ENCODE assay signal across 17 cellular contexts in genomic region chr2:119196301-119197124, GRCh38. TPM values are rescaled to one million over a fixed set of nuclear protein-coding genes. Genes with fewer than 3 reads are reported as not detected.
A peak's percentile ranks its signal among the peaks of the same experiment; 100 is the strongest.
DNase-seq lines count a peak whose midpoint lies in the region; ATAC-seq and TF ChIP-seq lines count a peak whose summit lies in the region.
"Had no signal": no experiment of that assay in that cellular context is flagged by ENCODE, and none has a peak within 500 bp of the region (broad histone marks: within the 10 kb centered on the region; RNA-seq: fewer than 3 reads in every experiment).

No MANE protein-coding gene starts in this region.

- DNase-seq in AG04450 (ENCODE audit: low read depth, low spot score), result no peak
- DNase-seq in mammary epithelial cell, result peak; percentile 64
- no peak for DNase-seq in left cardiac atrium
- no peak for DNase-seq in smooth muscle cell (lab: John Stamatoyannopoulos, UW; ENCODE audit: unreplicated experiment)
- DNase-seq in GM19238 (ENCODE audit: insufficient read length, low spot score), result no peak
- DNase-seq in GOT3 (lab: John Stamatoyannopoulos, UW), result no peak
- DNase-seq: activated CD8-positive, alpha-beta memory T cell treated with anti-CD3 and anti-CD28 coated beads, Interleukin-2, amount 50 U/mL, for 48 hours; Calu3; effector CD8-positive, alpha-beta T cell; kidney; NCI-H1048; SIG-M5 had no signal

- peak overlapping the region; percentile 20 for H2AFZ ChIP-seq in mammary epithelial cell (ENCODE audit: low read depth, low read length)
- no peak overlapping the region for H2AFZ ChIP-seq in smooth muscle cell (ENCODE audit: low read depth)

- TF ChIP-seq CTCF in AG04450 (IDR thresholded peaks at IDR 0.05; ENCODE audit: low read depth, low read length) (no peak), mammary epithelial cell (conservative IDR thresholded peaks at IDR 0.05 in 1 of 2, IDR thresholded peaks at IDR 0.05 in 1 of 2; ENCODE audit: extremely low read depth in 1 of 2, insufficient read depth in 1 of 2, low read depth in 1 of 2, low read length in 2 of 2) (no peak), smooth muscle cell (IDR thresholded peaks at IDR 0.05; ENCODE audit: borderline replicate concordance, insufficient read depth, poor library complexity, severe bottlenecking) (no peak)

- H3K9me3 ChIP-seq in AG04450 (ENCODE audit: control insufficient read depth, insufficient read depth, low read length) (no peaks in the 10 kb centered on the region; the same call in 1 of the 2 replicates), HUES48 (ENCODE audit: control insufficient read depth, insufficient read depth, low read length) (no peaks in the 10 kb centered on the region), mammary epithelial cell (replicated peaks; ENCODE audit: insufficient read depth, low read length) (no peaks in the 10 kb centered on the region), iPS-18a (ENCODE audit: control insufficient read depth, low read depth, low read length) (no peaks in the 10 kb centered on the region), smooth muscle cell (replicated peaks; ENCODE audit: low read depth) (no peaks in the 10 kb centered on the region)
- H3K9me3 ChIP-seq: gastroesophageal sphincter, thoracic aorta had no signal

- H3K4me3 ChIP-seq in AG04450 (ENCODE audit: low read depth, low read length) (no peak overlapping the region), HUES48 (ENCODE audit: low read depth, low read length) (no peak overlapping the region), mammary epithelial cell (replicated peaks in 1 of 3; ENCODE audit: insufficient read depth in 1 of 3, low read depth in 2 of 3, low read length in 3 of 3) (no peak overlapping the region), iPS-18a (ENCODE audit: low read length) (peak overlapping the region; percentile 8), smooth muscle cell (no peak overlapping the region)
- H3K4me3 ChIP-seq: cardiac muscle cell, gastroesophageal sphincter, thoracic aorta had no signal

- peaks cover 4% of the 10 kb centered on the region for H3K27me3 ChIP-seq in AG04450 (ENCODE audit: control insufficient read depth, insufficient read depth, low read length)
- H3K27me3 ChIP-seq in HUES48 (ENCODE audit: control insufficient read depth, insufficient read depth, low read length), result peaks cover 8% of the 10 kb centered on the region; the same call in 1 of the 2 replicates
- H3K27me3 ChIP-seq in mammary epithelial cell (ENCODE audit: insufficient read depth, low read length), result no peaks in the 10 kb centered on the region
- H3K27me3 ChIP-seq in iPS-18a (ENCODE audit: control insufficient read depth, insufficient read depth, low read length), result no peaks in the 10 kb centered on the region
- peaks cover 8% of the 10 kb centered on the region for H3K27me3 ChIP-seq in smooth muscle cell (ENCODE audit: low read depth)

- intact Hi-C loops in mammary epithelial cell (cut with micrococcal nuclease) (no loop called here), left cardiac atrium (cut with DNase I) (no loop called here)

- in situ Hi-C loops in mammary epithelial cell (cut with MboI; ENCODE audit: low sequenced_read_pairs in 2 of 2), result no loop called here

- H3K27ac ChIP-seq in AG04450 (ENCODE audit: low read depth, low read length) (peak overlapping the region; percentile 11), HUES48 (ENCODE audit: low read depth, low read length) (peak overlapping the region; percentile 88), mammary epithelial cell (ENCODE audit: insufficient read depth, low read depth, low read length) (peak overlapping the region; percentile 11), iPS-18a (ENCODE audit: low read length) (no peak overlapping the region), smooth muscle cell (ENCODE audit: low read depth) (no peak overlapping the region)
- H3K27ac ChIP-seq: cardiac muscle cell, gastroesophageal sphincter, thoracic aorta had no signal

- CTCF ChIA-PET in AG04450 (lab: Charles Lee), result interaction anchor here (1.0 kb wide), 1 partner anchor 94 kb away, joined by 3 read pairs; no protein-coding TSS in a partner anchor
- CTCF ChIA-PET in mammary epithelial cell (lab: Charles Lee; ENCODE audit: low non-redundant PET), result interaction anchor here (0.6 kb wide), 1 partner anchor 192 kb away, joined by 3 read pairs; no protein-coding TSS in a partner anchor

- H4K20me1 ChIP-seq in mammary epithelial cell (ENCODE audit: insufficient read depth, low read length) (no peaks in the 10 kb centered on the region), smooth muscle cell (ENCODE audit: low read depth) (no peaks in the 10 kb centered on the region)

- peaks cover 17% of the 10 kb centered on the region for H3K4me1 ChIP-seq in HUES48 (ENCODE audit: control insufficient read depth, insufficient read depth, low read length)
- H3K4me1 ChIP-seq in mammary epithelial cell (ENCODE audit: insufficient read depth, low read length), result peaks cover 30% of the 10 kb centered on the region
- peaks cover 21% of the 10 kb centered on the region for H3K4me1 ChIP-seq in iPS-18a (ENCODE audit: control insufficient read depth, low read depth, low read length)
- peaks cover 7% of the 10 kb centered on the region for H3K4me1 ChIP-seq in smooth muscle cell (ENCODE audit: low read depth)
- H3K4me1 ChIP-seq: gastroesophageal sphincter had no signal

- no peaks in the 10 kb centered on the region for H3K79me2 ChIP-seq in mammary epithelial cell (ENCODE audit: insufficient read depth, low read length)
- no peaks in the 10 kb centered on the region for H3K79me2 ChIP-seq in smooth muscle cell (ENCODE audit: low read depth)

- H3K4me2 ChIP-seq in mammary epithelial cell (ENCODE audit: insufficient read depth, low read depth, low read length) (peak overlapping the region; percentile 52), smooth muscle cell (no peak overlapping the region)

- POLR2A ChIA-PET in AG04450 (lab: Yijun Ruan, JAX), result no interaction called here

- ATAC-seq in left cardiac atrium, result no peak
- ATAC-seq: gastroesophageal sphincter had no signal

- no peak overlapping the region for H3K9ac ChIP-seq in HUES48 (ENCODE audit: low read depth, low read length)
- H3K9ac ChIP-seq in mammary epithelial cell (ENCODE audit: insufficient read depth, low read length), result no peak overlapping the region
- H3K9ac ChIP-seq in iPS-18a (ENCODE audit: low read length), result no peak overlapping the region
- no peak overlapping the region for H3K9ac ChIP-seq in smooth muscle cell (ENCODE audit: low read depth)

- dilution Hi-C loops in mammary epithelial cell (cut with HindIII; ENCODE audit: low sequenced_read_pairs), result no loop called here

- H3K36me3 ChIP-seq in HUES48 (ENCODE audit: control insufficient read depth, insufficient read depth, low read length), result no peaks in the 10 kb centered on the region
- H3K36me3 ChIP-seq in mammary epithelial cell (ENCODE audit: insufficient read depth, low read length), result no peaks in the 10 kb centered on the region
- H3K36me3 ChIP-seq in iPS-18a (ENCODE audit: control insufficient read depth, low read depth, low read length), result no peaks in the 10 kb centered on the region
- no peaks in the 10 kb centered on the region for H3K36me3 ChIP-seq in smooth muscle cell (ENCODE audit: low read depth)
- H3K36me3 ChIP-seq: cardiac muscle cell, gastroesophageal sphincter, thoracic aorta had no signal

- 33% methylated on average over 3 of the region's 7 CpGs for WGBS in mammary epithelial cell (ENCODE audit: low coverage, missing lambda C conversion rate)
- WGBS in smooth muscle cell (ENCODE audit: low lambda C conversion rate), result 40% methylated on average over 7 of the region's 7 CpGs

- no TSS peak for BruUV-seq in mammary epithelial cell (replicated peaks; lab: Mats Ljungman, UMichigan)

- H3F3A ChIP-seq in smooth muscle cell (ENCODE audit: low read depth), result peaks cover 2% of the 10 kb centered on the region

RNA-seq across cellular contexts. Expression of gene STEAP3, which starts 27.1 kb away (rescaled TPM):
- polyA plus RNA-seq in AG04450 (2011; rRNA removed) (34.3 and 42.7 TPM in 2 replicates), mammary epithelial cell (42.2 TPM), smooth muscle cell (0.87 and 3.4 TPM in 2 replicates)
- 32.6 and 39.5 TPM in 2 replicates for polyA minus RNA-seq in AG04450 (2011; rRNA and poly(A)+ RNA removed)
- total RNA-seq in mammary epithelial cell (10 to 100 TPM; 28.8 to 35.2 TPM), left cardiac atrium (10 to 100 TPM in 1 of 2 donors, 1 to 10 TPM in 1; 7.7 to 11.2 TPM), smooth muscle cell (1.2 and 2.9 TPM in 2 replicates)
- 39.5 TPM for polyA minus RNA-seq in mammary epithelial cell

RNA-seq across cellular contexts. Expression of gene C1QL2, which starts 38.0 kb away (rescaled TPM):
- not detected in 2 replicates for polyA plus RNA-seq in AG04450 (2011; rRNA removed)
- not detected in 2 replicates for polyA minus RNA-seq in AG04450 (2011; rRNA and poly(A)+ RNA removed)
- not detected for total RNA-seq in mammary epithelial cell
- not detected for polyA plus RNA-seq in mammary epithelial cell
- polyA minus RNA-seq in mammary epithelial cell, result not detected
- not detected for total RNA-seq in left cardiac atrium
- total RNA-seq in smooth muscle cell, result not detected in 2 replicates
- polyA plus RNA-seq in smooth muscle cell, result not detected in 2 replicates
- total RNA-seq: Calu3, gastroesophageal sphincter, kidney, thoracic aorta had no signal
- polyA plus RNA-seq: cardiac muscle cell had no signal

Comparison
In these comparisons a context has a peak if more than half of its experiments do, and no peak if none do; other contexts are left out.
1. H3K27ac ChIP-seq: peak in AG04450 (single experiment), HUES48 (single experiment) and mammary epithelial cell (single experiment); none in iPS-18a (single experiment) and smooth muscle cell (single experiment).